In the genomic region with DNA sequence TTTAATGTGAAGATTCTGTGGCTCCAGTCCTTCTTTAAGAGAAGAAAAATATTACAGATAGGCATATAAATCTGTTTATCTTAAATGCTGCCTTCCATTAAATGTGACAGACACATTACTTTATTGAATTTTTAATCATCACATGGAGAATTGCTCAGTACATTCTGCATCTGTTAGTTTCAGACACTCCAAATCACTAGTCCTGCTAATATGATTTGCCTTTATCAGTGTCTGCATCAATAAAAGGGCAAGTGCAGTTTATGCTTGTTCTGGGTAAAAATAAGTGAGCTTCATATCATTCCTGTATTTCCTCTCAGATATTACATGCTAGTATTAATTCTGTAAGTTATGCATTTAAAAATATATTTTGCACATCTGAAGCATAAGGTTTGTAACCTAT, we compare ENCODE assay signal across 34 cellular contexts.
"Had no signal": no experiment of that assay in that cellular context is flagged by ENCODE, and none has a peak within 500 bp of the region (broad histone marks: within the 10 kb centered on the region; RNA-seq: fewer than 3 reads in every experiment).

No MANE protein-coding gene starts in this region.

- H3K9me3 ChIP-seq: MG63 had no signal

- H3K4me2 ChIP-seq: KMS-11 had no signal

- H3K27me3 ChIP-seq: MG63 had no signal

- H3K36me3 ChIP-seq: MG63 had no signal

- H3K27ac ChIP-seq: KMS-11 had no signal

- DNase-seq: Karpas-422, Kasumi-1, MG63, MM.1S, MV-4-11, NCI-H1048, NCI-H1092, NCI-H1092 treated with DMSO at 0.1 percent for 48 hours, NCI-H1105, NCI-H1105 treated with DMSO at 0.1 percent for 48 hours, NCI-H1417, NCI-H1417 treated with DMSO at 0.1 percent for 48 hours, NCI-H1436, NCI-H1436 treated with DMSO at 0.1 percent for 48 hours, NCI-H146, NCI-H1694, NCI-H1694 treated with DMSO at 0.1 percent for 48 hours, NCI-H187, NCI-H187 treated with DMSO at 0.1 percent for 48 hours, NCI-H1930, NCI-H2029, NCI-H2029 treated with DMSO at 0.1 percent for 48 hours, NCI-H2081, NCI-H2081 treated with DMSO at 0.1 percent for 48 hours, NCI-H2107, NCI-H2171, NCI-H2171 treated with DMSO at 0.1 percent for 48 hours, NCI-H2227 treated with DMSO at 0.1 percent for 48 hours, NCI-H226, NCI-H345, NCI-H446, NCI-H446 treated with DMSO at 0.1 percent for 48 hours, NCI-H510A had no signal

- H3K4me3 ChIP-seq: MG63 had no signal

- H3K9ac ChIP-seq: KMS-11 had no signal
